In the genomic region with DNA sequence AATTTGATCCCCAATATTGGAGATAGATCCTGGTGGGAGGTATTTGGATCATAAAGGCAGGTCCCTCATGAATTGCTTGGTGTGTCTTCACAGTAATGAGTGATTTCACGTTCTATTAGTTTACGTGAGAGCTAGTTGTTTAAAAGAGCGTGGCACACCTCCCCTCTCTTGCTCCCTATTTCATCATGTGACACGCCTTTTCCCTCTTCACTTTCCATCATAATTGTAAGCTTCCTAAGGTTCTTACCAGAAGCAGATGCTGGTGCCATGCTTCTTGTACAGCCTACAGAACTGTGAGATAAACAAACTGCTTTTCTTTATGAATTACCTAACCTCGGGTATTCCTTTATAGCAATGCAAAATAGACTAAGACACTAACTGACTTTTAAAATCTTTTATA, we compare ENCODE assay signal across 21 cellular contexts.
"Had no signal": no experiment of that assay in that cellular context is flagged by ENCODE, and none has a peak within 500 bp of the region (broad histone marks: within the 10 kb centered on the region; RNA-seq: fewer than 3 reads in every experiment).

No MANE protein-coding gene starts in this region.

- H3K4me3 ChIP-seq: esophagus squamous epithelium, gastroesophageal sphincter, psoas muscle, spleen, tibial artery, upper lobe of left lung, uterus had no signal

- H3K27ac Mint-ChIP-seq: naive thymus-derived CD4-positive, alpha-beta T cell; stimulated activated memory B cell treated with anti-CD40 and anti-IgM and Interleukin-4, amounts not matched to agents 10 μg/mL and 1 μg/mL and 100 μg/mL, for 72 hours; stimulated activated naive CD8-positive, alpha-beta T cell treated with anti-CD3 and anti-CD28 coated beads, Interleukin-15, Interleukin-2, amounts not matched to agents 100 ng/mL and 50 ng/mL, for 24 hours had no signal

- ATAC-seq: gastroesophageal sphincter; left cardiac atrium; left ventricle myocardium superior; naive thymus-derived CD4-positive, alpha-beta T cell; psoas muscle; sciatic nerve; stimulated activated memory B cell treated with anti-CD40 and anti-IgM and Interleukin-4, amounts not matched to agents 10 μg/mL and 1 μg/mL and 100 μg/mL, for 72 hours had no signal

- H3K27me3 ChIP-seq: esophagus squamous epithelium, gastroesophageal sphincter, neutrophil, spleen, tibial artery, upper lobe of left lung, uterus had no signal

- H3K36me3 ChIP-seq: esophagus squamous epithelium, gastroesophageal sphincter, neutrophil, spleen, tibial artery, upper lobe of left lung, uterus had no signal

- H3K4me3 Mint-ChIP-seq: naive thymus-derived CD4-positive, alpha-beta T cell; stimulated activated memory B cell treated with anti-CD40 and anti-IgM and Interleukin-4, amounts not matched to agents 10 μg/mL and 1 μg/mL and 100 μg/mL, for 72 hours; stimulated activated naive CD8-positive, alpha-beta T cell treated with anti-CD3 and anti-CD28 coated beads, Interleukin-15, Interleukin-2, amounts not matched to agents 100 ng/mL and 50 ng/mL, for 24 hours had no signal

- H3K27me3 Mint-ChIP-seq: stimulated activated memory B cell treated with anti-CD40 and anti-IgM and Interleukin-4, amounts not matched to agents 10 μg/mL and 1 μg/mL and 100 μg/mL, for 72 hours; stimulated activated naive CD8-positive, alpha-beta T cell treated with anti-CD3 and anti-CD28 coated beads, Interleukin-15, Interleukin-2, amounts not matched to agents 100 ng/mL and 50 ng/mL, for 24 hours had no signal

- H3K36me3 Mint-ChIP-seq: stimulated activated memory B cell treated with anti-CD40 and anti-IgM and Interleukin-4, amounts not matched to agents 10 μg/mL and 1 μg/mL and 100 μg/mL, for 72 hours had no signal

- H3K4me1 ChIP-seq: esophagus squamous epithelium, gastroesophageal sphincter, psoas muscle, spleen, tibial artery, upper lobe of left lung, uterus had no signal

- H3K27ac ChIP-seq: esophagus squamous epithelium, gastroesophageal sphincter, neutrophil, psoas muscle, spleen, tibial artery, upper lobe of left lung, uterus had no signal

- DNase-seq: dermis blood vessel endothelial cell; esophagus squamous epithelium; foreskin fibroblast; kidney; left cardiac atrium; left ventricle myocardium superior; naive thymus-derived CD4-positive, alpha-beta T cell; psoas muscle; retina; spleen; stimulated activated CD4-positive, alpha-beta T cell treated with anti-CD3 and anti-CD28 coated beads, Interleukin-15, amount 100 ng/mL, for 24 hours; stimulated activated CD4-positive, alpha-beta T cell treated with anti-CD3 and anti-CD28 coated beads, Interleukin-1b, Interleukin-23, amount 100 ng/mL, for 48 hours; stimulated activated CD4-positive, alpha-beta T cell treated with anti-CD3 and anti-CD28 coated beads, Interleukin-4, amount 100 ng/mL, for 24 hours; tibial artery; upper lobe of left lung; uterus had no signal

- H3K9me3 Mint-ChIP-seq: stimulated activated memory B cell treated with anti-CD40 and anti-IgM and Interleukin-4, amounts not matched to agents 10 μg/mL and 1 μg/mL and 100 μg/mL, for 72 hours; stimulated activated naive CD8-positive, alpha-beta T cell treated with anti-CD3 and anti-CD28 coated beads, Interleukin-15, Interleukin-2, amounts not matched to agents 100 ng/mL and 50 ng/mL, for 24 hours had no signal

- H3K9me3 ChIP-seq: esophagus squamous epithelium, neutrophil, psoas muscle, upper lobe of left lung, uterus had no signal
